16 cellular contexts compared by ENCODE assay signal in genomic region chr17:65855245-65855644, GRCh38.
A peak's percentile ranks its signal among the peaks of the same experiment; 100 is the strongest.
DNase-seq lines count a peak whose midpoint lies in the region; ATAC-seq and TF ChIP-seq lines count a peak whose summit lies in the region.
"Had no signal": no experiment of that assay in that cellular context is flagged by ENCODE, and none has a peak within 500 bp of the region (broad histone marks: within the 10 kb centered on the region; RNA-seq: fewer than 3 reads in every experiment).

No MANE protein-coding gene starts in this region.

- H3K23ac ChIP-seq in trophoblast cell (ENCODE audit: low read length) = no peak overlapping the region

- no peak overlapping the region for H3K4me3 ChIP-seq in H7 (ENCODE audit: insufficient read depth, low read depth, low read length)
- no peak overlapping the region for H3K4me3 ChIP-seq in fibroblast of mammary gland (ENCODE audit: control insufficient read depth, low read depth, low read length)
- no peak overlapping the region for H3K4me3 ChIP-seq in trophoblast cell (ENCODE audit: low read depth, low read length)
- H3K4me3 ChIP-seq: stomach had no signal

- H3K18ac ChIP-seq in trophoblast cell (ENCODE audit: low read length) = no peak overlapping the region

- no peak overlapping the region for H3K4me3 Mint-ChIP-seq in activated CD4-positive, alpha-beta T cell treated with anti-CD3 and anti-CD28 coated beads, Interleukin-2, amount 10 ng/mL, durations not matched to agents 24 days and 14 days
- H3K4me3 Mint-ChIP-seq: CD4-positive, CD25-positive, alpha-beta regulatory T cell had no signal

- intact Hi-C loops in activated CD4-positive, alpha-beta T cell treated with anti-CD3 and anti-CD28 coated beads, Interleukin-2, amount 10 ng/mL, durations not matched to agents 24 days and 14 days (cut with micrococcal nuclease) = no loop called here

- no peaks in the 10 kb centered on the region for H3K36me3 ChIP-seq in H7 (replicated peaks; ENCODE audit: control insufficient read depth, insufficient read depth, low read length)
- no peaks in the 10 kb centered on the region for H3K36me3 ChIP-seq in trophoblast cell (ENCODE audit: control insufficient read depth in 1 of 2, insufficient read depth in 2 of 2, low read length in 2 of 2)
- H3K36me3 ChIP-seq: neutrophil, stomach had no signal

- H3K36me3 Mint-ChIP-seq in activated CD4-positive, alpha-beta T cell treated with anti-CD3 and anti-CD28 coated beads, Interleukin-2, amount 10 ng/mL, durations not matched to agents 24 days and 14 days (ENCODE audit: low read depth) = no peaks in the 10 kb centered on the region
- H3K36me3 Mint-ChIP-seq: CD4-positive, CD25-positive, alpha-beta regulatory T cell had no signal

- H3K4me1 Mint-ChIP-seq in activated CD4-positive, alpha-beta T cell treated with anti-CD3 and anti-CD28 coated beads, Interleukin-2, amount 10 ng/mL, durations not matched to agents 24 days and 14 days = no peaks in the 10 kb centered on the region

- POLR2A ChIA-PET in RWPE1 (lab: Yijun Ruan, JAX; ENCODE audit: low non-redundant PET) = no interaction called here

- no CpG with 5 or more reads among the region's 2 CpGs for WGBS in trophoblast cell (ENCODE audit: extremely low coverage, insufficient coverage, insufficient read length)

- H3K9me3 Mint-ChIP-seq in activated CD4-positive, alpha-beta T cell treated with anti-CD3 and anti-CD28 coated beads, Interleukin-2, amount 10 ng/mL, durations not matched to agents 24 days and 14 days = no peaks in the 10 kb centered on the region

- H4K91ac ChIP-seq in trophoblast cell (ENCODE audit: low read depth, low read length) = no peak overlapping the region

- DNase-seq in H7 = peak; percentile 13
- DNase-seq in RWPE1 (ENCODE audit: low spot score) = peak; percentile 82
- DNase-seq in fibroblast of mammary gland (ENCODE audit: low read depth) = peak; percentile 14
- DNase-seq in trophoblast cell = peak; percentile 69 to 90
- DNase-seq in AML-193 (lab: John Stamatoyannopoulos, UW) = no peak
- no peak for DNase-seq in activated CD4-positive, alpha-beta T cell treated with anti-CD3 and anti-CD28 coated beads, Interleukin-2, amount 10 ng/mL, durations not matched to agents 24 days and 14 days
- DNase-seq in amygdala (lab: John Stamatoyannopoulos, UW) = no peak
- DNase-seq: activated CD4-positive, alpha-beta T cell treated with anti-CD3 and anti-CD28 coated beads for 1 hour; activated T-cell treated with anti-CD3 and anti-CD28 coated beads, Interleukin-2, amount 50 U/mL, for 1 hour; CD4-positive, CD25-positive, alpha-beta regulatory T cell; NCI-H1417; NCI-H345; stomach; T-helper 1 cell had no signal

- no peak overlapping the region for H2BK12ac ChIP-seq in trophoblast cell (ENCODE audit: low read length)

- no peak overlapping the region for H3K4me2 ChIP-seq in trophoblast cell (ENCODE audit: low read length)

- H3K27ac ChIP-seq in RWPE1 = no peak overlapping the region
- H3K27ac ChIP-seq in trophoblast cell (ENCODE audit: low read depth, low read length) = no peak overlapping the region
- H3K27ac ChIP-seq: neutrophil, stomach had no signal

- CTCF ChIA-PET in RWPE1 (lab: Yijun Ruan, JAX) = no interaction called here

- H2AFZ ChIP-seq in trophoblast cell (ENCODE audit: insufficient read depth, low read length, poor library complexity) = no peak overlapping the region

- no peak for ATAC-seq in GM18873 (IDR thresholded peaks at IDR 0.05; ENCODE audit: low FRiP score, unreplicated experiment)

- no peak overlapping the region for H2BK120ac ChIP-seq in trophoblast cell (ENCODE audit: insufficient read depth, low read length, poor library complexity)

- H3K9me3 ChIP-seq in trophoblast cell (ENCODE audit: insufficient read depth, low read depth, low read length) = no peaks in the 10 kb centered on the region
- H3K9me3 ChIP-seq: neutrophil, stomach had no signal

- no peak overlapping the region for H2AK5ac ChIP-seq in trophoblast cell (ENCODE audit: low read length)

- no peak for TF ChIP-seq CTCF in RWPE1 (conservative IDR thresholded peaks at IDR 0.05; ENCODE audit: low read depth)
- TF ChIP-seq CTCF in fibroblast of mammary gland (conservative IDR thresholded peaks at IDR 0.05; ENCODE audit: control insufficient read depth, insufficient read depth, low read depth, low read length) = no peak

- peaks cover 2 to 4% of the 10 kb centered on the region in 2 experiments for H3K4me1 ChIP-seq in trophoblast cell (ENCODE audit: control insufficient read depth in 1 of 2, insufficient read depth in 2 of 2, low read length in 2 of 2)
- H3K4me1 ChIP-seq: stomach had no signal

- H3K4ac ChIP-seq in trophoblast cell (ENCODE audit: low read depth, low read length) = no peak overlapping the region

- no peak overlapping the region for H3K14ac ChIP-seq in trophoblast cell (ENCODE audit: low read length)

- H3K27ac Mint-ChIP-seq in activated CD4-positive, alpha-beta T cell treated with anti-CD3 and anti-CD28 coated beads, Interleukin-2, amount 10 ng/mL, durations not matched to agents 24 days and 14 days = no peak overlapping the region
- H3K27ac Mint-ChIP-seq: CD4-positive, CD25-positive, alpha-beta regulatory T cell had no signal

- H3K27me3 Mint-ChIP-seq in activated CD4-positive, alpha-beta T cell treated with anti-CD3 and anti-CD28 coated beads, Interleukin-2, amount 10 ng/mL, durations not matched to agents 24 days and 14 days = no peaks in the 10 kb centered on the region

- no peak overlapping the region for H3K9ac ChIP-seq in trophoblast cell (ENCODE audit: low read length)

- peak overlapping the region; percentile 38 for H4K8ac ChIP-seq in trophoblast cell (ENCODE audit: low read depth, low read length)

- no peaks in the 10 kb centered on the region for H3K79me1 ChIP-seq in trophoblast cell (ENCODE audit: low read length)

- no peaks in the 10 kb centered on the region for H3K79me2 ChIP-seq in trophoblast cell (ENCODE audit: control insufficient read depth, insufficient read depth, low read length, poor library complexity)

- H2BK5ac ChIP-seq in trophoblast cell (ENCODE audit: low read depth, low read length, poor library complexity) = no peak overlapping the region

- no peak overlapping the region for H4K12ac ChIP-seq in trophoblast cell (ENCODE audit: low read depth, low read length)

- H3K27me3 ChIP-seq in H7 (ENCODE audit: control insufficient read depth, insufficient read depth, low read length) = no peaks in the 10 kb centered on the region
- no peaks in the 10 kb centered on the region for H3K27me3 ChIP-seq in trophoblast cell (ENCODE audit: insufficient read depth, low read length)
- H3K27me3 ChIP-seq: neutrophil, stomach had no signal

Comparison
In these comparisons a context has a peak if more than half of its experiments do, and no peak if none do; other contexts are left out.
1. DNase-seq: peak in H7 (single experiment), RWPE1 (single experiment), fibroblast of mammary gland (single experiment) and trophoblast cell (2 of 2); none in AML-193 (0 of 2), activated CD4-positive, alpha-beta T cell treated with anti-CD3 and anti-CD28 coated beads, Interleukin-2, amount 10 ng/mL, durations not matched to agents 24 days and 14 days (single experiment) and amygdala (0 of 56).